Comparison of ENCODE assay signal across 8 cellular contexts in the genomic region with DNA sequence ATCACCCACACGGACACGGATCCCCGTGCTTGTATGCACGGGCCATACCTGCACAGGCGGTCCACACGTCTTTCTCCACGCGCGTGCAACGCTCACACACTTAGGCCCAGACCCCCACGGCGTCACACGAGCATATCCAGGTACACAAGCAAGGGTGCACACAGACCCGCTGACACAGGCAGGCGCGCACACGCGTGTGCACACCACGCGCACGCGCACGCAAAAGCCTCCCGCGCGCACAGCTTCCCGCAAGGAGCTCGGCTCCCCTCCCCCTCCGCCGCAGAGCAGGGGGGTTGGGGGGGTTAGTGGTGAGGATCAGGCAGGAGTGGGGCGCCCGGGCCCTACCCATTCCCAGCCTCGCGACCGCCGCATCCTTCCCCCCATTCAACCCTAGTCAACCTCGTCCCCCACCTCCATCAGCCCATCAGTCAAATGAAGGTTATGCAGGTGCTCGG. TPM values are rescaled to one million over a fixed set of nuclear protein-coding genes. Genes with fewer than 3 reads are reported as not detected.
DNase-seq lines count a peak whose midpoint lies in the region; ATAC-seq and TF ChIP-seq lines count a peak whose summit lies in the region.

No MANE protein-coding gene starts in this region.

- intact Hi-C loops in posterior cingulate gyrus (cut with DNase I), result no loop called here

- H3K4me3 ChIP-seq in GM06990 (replicated peaks; ENCODE audit: low read depth, low read length) (peak overlapping the region; percentile 84), cardiac muscle cell (peak overlapping the region; percentile 60)

- no peak for DNase-seq in GM06990 (ENCODE audit: extremely low read depth, insufficient read length)
- DNase-seq in activated T-helper 1 cell treated with Interleukin-2 at 50 U/mL for 16 hours (ENCODE audit: low read depth), result peak; percentile 32
- DNase-seq in cardiac muscle cell (ENCODE audit: low read depth in 1 of 2, low spot score in 1 of 2), result peak in 1 of 2 donors; percentile 22
- DNase-seq in posterior cingulate gyrus, result peak in 9 of 10 donors; percentile 29 to 95 (median 53)
- DNase-seq in T1000 (lab: John Stamatoyannopoulos, UW), result no peak
- no peak for DNase-seq in NK-92 (lab: John Stamatoyannopoulos, UW; ENCODE audit: unreplicated experiment)

- H3K27ac ChIP-seq in cardiac muscle cell, result no peak overlapping the region

- peak; percentile 6 for ATAC-seq in HG03175 (IDR thresholded peaks at IDR 0.05; ENCODE audit: unreplicated experiment)
- ATAC-seq in HG03097 (IDR thresholded peaks at IDR 0.05; ENCODE audit: low FRiP score, unreplicated experiment), result no peak

- peaks cover 10% of the 10 kb centered on the region for H3K4me1 ChIP-seq in cardiac muscle cell (ENCODE audit: low read depth)

- H3K27me3 ChIP-seq in GM06990 (replicated peaks; ENCODE audit: control insufficient read depth, insufficient read depth, low read length) (no peaks in the 10 kb centered on the region), cardiac muscle cell (no peaks in the 10 kb centered on the region)

- H3K9me3 ChIP-seq in cardiac muscle cell (ENCODE audit: low read depth), result no peaks in the 10 kb centered on the region

- peaks cover 6% of the 10 kb centered on the region for H3K36me3 ChIP-seq in GM06990 (ENCODE audit: control insufficient read depth, insufficient read depth, low read length)
- peaks cover 12% of the 10 kb centered on the region for H3K36me3 ChIP-seq in cardiac muscle cell

- no peak for TF ChIP-seq CTCF in GM06990 (IDR thresholded peaks at IDR 0.05; ENCODE audit: insufficient read depth, low read length, poor library complexity, severe bottlenecking)
- TF ChIP-seq CTCF in cardiac muscle cell (IDR thresholded peaks at IDR 0.05; ENCODE audit: low read depth, low read length), result no peak

RNA-seq across cellular contexts. Expression of a gene that starts 0.4 kb away (rescaled TPM):
- total RNA-seq in cardiac muscle cell, result 11.3 and 13.0 TPM in 2 replicates
- 12.5 and 15.3 TPM in 2 replicates for polyA plus RNA-seq in cardiac muscle cell

RNA-seq across cellular contexts. Expression of a gene that starts 10.4 kb away (rescaled TPM):
- 38.2 and 74.5 TPM in 2 replicates for total RNA-seq in cardiac muscle cell
- 25.5 and 51.7 TPM in 2 replicates for polyA plus RNA-seq in cardiac muscle cell

RNA-seq across cellular contexts. Expression of a gene that starts 22.8 kb away (rescaled TPM):
- 0.67 and 8.3 TPM in 2 replicates for total RNA-seq in cardiac muscle cell
- polyA plus RNA-seq in cardiac muscle cell, result 1.1 TPM in 2 replicates

RNA-seq across cellular contexts. Expression of a gene that starts 29.8 kb away (rescaled TPM):
- total RNA-seq in cardiac muscle cell, result 0.98 and 1.4 TPM in 2 replicates
- polyA plus RNA-seq in cardiac muscle cell, result 1.0 TPM in 1 of 2 replicates, not detected in the other

RNA-seq across cellular contexts. Expression of a gene that starts 50.5 kb away (rescaled TPM):
- total RNA-seq in cardiac muscle cell, result 64.7 and 72.0 TPM in 2 replicates
- 48.5 and 53.8 TPM in 2 replicates for polyA plus RNA-seq in cardiac muscle cell

Comparison
In these comparisons a context has a peak if more than half of its experiments do, and no peak if none do; other contexts are left out.
1. DNase-seq: peak in activated T-helper 1 cell treated with Interleukin-2 at 50 U/mL for 16 hours (single experiment) and posterior cingulate gyrus (9 of 10); none in GM06990 (single experiment), T1000 (single experiment) and NK-92 (single experiment).